In the genomic region with DNA sequence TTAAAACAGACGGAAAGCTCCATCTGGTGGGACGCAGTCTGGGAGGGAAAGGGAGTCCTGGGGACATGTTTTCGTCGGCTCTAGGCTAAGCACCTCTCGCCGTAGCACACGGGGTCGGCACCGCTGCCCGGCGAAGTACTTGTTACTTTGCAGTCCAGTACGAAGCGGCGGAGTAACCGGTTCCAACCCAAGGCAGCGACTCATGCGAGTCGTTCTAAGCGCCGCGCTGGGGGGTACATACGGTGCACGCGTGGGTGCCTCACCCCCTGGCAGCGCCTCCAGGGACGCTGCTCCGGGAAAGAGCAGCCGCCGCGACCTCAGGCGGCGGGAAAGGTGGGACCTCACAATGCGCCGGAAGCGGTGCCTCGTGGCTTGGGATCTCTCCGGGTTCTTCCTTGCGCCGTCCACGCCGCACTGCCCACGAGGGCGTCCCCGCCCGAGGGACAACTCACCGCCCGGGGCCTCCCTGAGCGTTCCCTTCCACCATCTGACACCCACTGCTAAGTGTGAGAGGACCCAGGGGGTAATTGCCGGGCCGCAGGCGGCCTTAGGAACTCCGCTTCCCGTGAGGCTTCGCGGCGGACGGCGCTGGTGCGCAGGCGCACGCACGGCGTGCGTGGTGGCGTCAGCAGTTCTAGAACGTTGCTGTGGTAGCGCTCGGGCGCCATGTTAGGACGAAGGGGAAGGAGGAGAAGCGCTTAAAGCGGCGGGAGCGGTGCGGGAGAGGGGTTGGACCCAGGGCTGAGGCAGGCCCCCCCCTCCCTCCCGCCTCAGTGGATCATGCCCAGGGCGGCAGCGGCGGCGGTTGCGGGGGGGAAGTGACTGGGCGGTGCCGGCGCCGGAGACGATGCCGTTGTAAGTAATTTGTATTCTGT, we compare ENCODE assay signal across 8 cellular contexts. TPM values are rescaled to one million over a fixed set of nuclear protein-coding genes. Genes with fewer than 3 reads are reported as not detected.
DNase-seq lines count a peak whose midpoint lies in the region; ATAC-seq, FAIRE-seq and TF ChIP-seq lines count a peak whose summit lies in the region.

PAPOLA (plus strand) TSS at position 637 of the 875 bp plus-strand sequence; CDS start at position 848, 211 bp downstream.

- TF ChIP-seq CTCF in BE2C (IDR thresholded peaks at IDR 0.05; ENCODE audit: low read depth, low read length) = no peak; the same call in 1 of the 2 replicates
- TF ChIP-seq CTCF in colonic mucosa (IDR thresholded peaks at IDR 0.05) = no peak

- H3K4me1 ChIP-seq in BE2C (no peaks in the 10 kb centered on the region), colonic mucosa (peaks cover 10% of the 10 kb centered on the region)

- FAIRE-seq in GM19239 (lab: Jason Lieb, UNC) = peak; percentile 78

- DNase-seq in BE2C (peak; percentile 97), GM19239 (ENCODE audit: insufficient read length, low spot score) (peak; percentile 74), NCI-H524 treated with DMSO at 0.1 percent for 48 hours (lab: John Stamatoyannopoulos, UW) (peak; percentile 94), colonic mucosa (peak; percentile 95), left colon (peak; percentile 95 to 96)
- peak; percentile 97 for DNase-seq in activated CD4-positive, alpha-beta T cell treated with anti-CD3 and anti-CD28 coated beads for 48 hours
- DNase-seq in stimulated activated CD4-positive, alpha-beta T cell treated with anti-CD3 and anti-CD28 coated beads, Interleukin-1b, Interleukin-23, amount 100 ng/mL, for 48 hours = peak; percentile 96

- H3K4me3 ChIP-seq in BE2C (ENCODE audit: low read depth, low read length) (peak within 1 kb of the TSS; percentile 99), colonic mucosa (peak within 1 kb of the TSS; percentile 83)

- H3K9ac ChIP-seq in colonic mucosa (ENCODE audit: low read depth in 2 of 2, low read length in 2 of 2) = peak within 1 kb of the TSS; percentile 95 to 97

- ATAC-seq in HG03457 (IDR thresholded peaks at IDR 0.05; ENCODE audit: unreplicated experiment) (peak; percentile 86), left colon (peak; percentile 95)

- H3K27ac ChIP-seq in colonic mucosa = peak within 1 kb of the TSS; percentile 92

- no peaks in the 10 kb centered on the region; the same call in 1 of the 2 replicates for H3K36me3 ChIP-seq in BE2C
- H3K36me3 ChIP-seq in colonic mucosa = no peaks in the 10 kb centered on the region

- H3K9me3 ChIP-seq in BE2C = no peaks in the 10 kb centered on the region
- no peaks in the 10 kb centered on the region for H3K9me3 ChIP-seq in colonic mucosa

- intact Hi-C loops in colonic mucosa (cut with DNase I) (loop anchor here (5.0 kb wide), 1 partner anchor 400 kb away; no protein-coding TSS in a partner anchor), left colon (cut with DNase I, micrococcal nuclease) (no loop called here)

- no peaks in the 10 kb centered on the region for H3K27me3 ChIP-seq in BE2C
- no peaks in the 10 kb centered on the region for H3K27me3 ChIP-seq in colonic mucosa

RNA-seq across cellular contexts. Expression of gene PAPOLA, which starts in this region (rescaled TPM):
- 115 TPM for polyA plus RNA-seq in BE2C (2012; ENCODE audit: insufficient read depth, insufficient read length, low read depth)
- 100 to 1,000 TPM; 176 to 196 TPM for total RNA-seq in colonic mucosa
- total RNA-seq in left colon = 100 to 1,000 TPM; 159 to 164 TPM

Comparison
In these comparisons a context has a peak if more than half of its experiments do, and no peak if none do; other contexts are left out.
1. Peak in every context shown above with its lines: DNase-seq, ATAC-seq, H3K4me3 ChIP-seq and H3K27ac ChIP-seq.